1 cellular context compared by ENCODE assay signal in genomic region chr13:114284680-114285079, GRCh38.
TF ChIP-seq lines count a peak whose summit lies in the region.

No MANE protein-coding gene starts in this region.

TF ChIP-seq in K562, 482 proteins besides CTCF, POLR2A, EP300 and RAD21:
- peak; percentile 33 for TF ChIP-seq RBM25 (IDR thresholded peaks at IDR 0.05; ENCODE audit: low read depth, low read length, severe bottlenecking)
- no peak for TF ChIP-seq ZNF174 (CRISPR knock-in tag; IDR thresholded peaks at IDR 0.05)
- no peak for TF ChIP-seq RERE (CRISPR knock-in tag; IDR thresholded peaks at IDR 0.05; ENCODE audit: borderline replicate concordance)
- TF ChIP-seq BRF2 (IDR thresholded peaks at IDR 0.05; ENCODE audit: borderline replicate concordance, insufficient read depth, insufficient read length), result no peak
- no peak for TF ChIP-seq NKRF (IDR thresholded peaks at IDR 0.05; ENCODE audit: borderline replicate concordance)
- TF ChIP-seq ZBTB33 (CRISPR knock-in tag; IDR thresholded peaks at IDR 0.05), result 0 out of 2 replicates have a peak, but pooled peaks have one; percentile 16
- TF ChIP-seq ZNF121 (CRISPR knock-in tag; conservative IDR thresholded peaks at IDR 0.05), result peak; percentile 85
